In the genomic region with DNA sequence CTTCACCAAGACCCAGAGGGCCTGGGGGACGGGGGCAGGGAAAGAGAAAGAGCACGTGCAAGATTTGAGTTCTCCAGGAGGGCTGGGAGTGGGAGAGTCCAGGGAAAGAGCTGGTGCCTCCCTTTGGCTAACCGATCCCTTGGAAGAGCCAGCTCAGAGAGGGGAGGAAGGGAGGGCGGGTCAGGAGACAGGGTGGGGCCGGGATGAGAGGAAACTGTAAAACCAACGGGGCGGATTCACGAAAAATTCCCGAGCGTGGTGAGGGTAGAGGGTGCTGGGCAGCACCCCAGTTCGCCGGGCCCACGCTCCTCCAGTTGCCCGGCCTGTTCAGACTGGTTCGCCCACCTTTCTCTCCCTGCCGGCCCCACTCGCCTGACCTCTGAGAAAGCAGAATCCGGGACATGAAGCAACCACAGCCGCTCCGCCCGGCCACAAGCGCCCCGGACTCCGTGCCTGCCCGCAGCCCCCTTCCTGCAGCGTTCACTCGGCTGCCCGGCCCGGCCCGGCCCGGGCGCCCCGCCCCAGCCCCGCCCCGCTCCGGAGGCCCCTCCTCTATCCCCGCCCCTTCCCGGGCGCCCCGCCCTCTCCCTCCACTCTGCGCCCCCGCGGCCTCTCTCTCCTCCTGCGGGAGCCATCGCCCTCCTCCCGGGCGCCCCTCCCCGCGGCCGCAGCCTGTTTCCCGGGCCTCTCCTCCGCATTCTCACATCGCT, we compare ENCODE assay signal across 8 cellular contexts.
DNase-seq lines count a peak whose midpoint lies in the region; ATAC-seq, FAIRE-seq and TF ChIP-seq lines count a peak whose summit lies in the region.

No MANE protein-coding gene starts in this region.

- peak overlapping the region in 1 of 2 donors; percentile 58 for H3K9ac ChIP-seq in liver (ENCODE audit: low read depth in 1 of 2, low read length in 2 of 2)

- H3K9me3 ChIP-seq in liver (ENCODE audit: control insufficient read depth in 4 of 4, low read length in 3 of 4): no peaks in the 10 kb centered on the region

- H3K27ac ChIP-seq in liver (ENCODE audit: low read depth in 1 of 2, low read length in 2 of 2): peak overlapping the region; percentile 75 to 77

- peaks cover 0 to 15% (median 6%) of the 10 kb centered on the region in 4 donors for H3K4me1 ChIP-seq in liver (ENCODE audit: control insufficient read depth in 4 of 4, insufficient read depth in 4 of 4, low read length in 3 of 4)

- WGBS in liver: 4% methylated on average over 53 of the region's 53 CpGs

- no peaks in the 10 kb centered on the region for H3K27me3 ChIP-seq in liver (ENCODE audit: control insufficient read depth in 4 of 4, insufficient read depth in 4 of 4, low read length in 3 of 4)

- ATAC-seq in HG02943 (IDR thresholded peaks at IDR 0.05; ENCODE audit: low read depth, unreplicated experiment): peak; percentile 64
- ATAC-seq in GM18873 (IDR thresholded peaks at IDR 0.05; ENCODE audit: low FRiP score, unreplicated experiment): no peak

- TF ChIP-seq POLR2A in GM12891 (IDR thresholded peaks at IDR 0.05; ENCODE audit: low read depth, low read length): no peak

- H3K36me3 ChIP-seq in liver (ENCODE audit: control insufficient read depth in 4 of 4, insufficient read depth in 3 of 4, low read depth in 1 of 4, low read length in 3 of 4): no peaks in the 10 kb centered on the region

- DNase-seq in GM12891 (ENCODE audit: insufficient read length, low spot score) (peak; percentile 72), NCI-H2227 treated with DMSO at 0.1 percent for 48 hours (lab: John Stamatoyannopoulos, UW) (peak; percentile 71), dermis blood vessel endothelial cell (peak; percentile 47)
- DNase-seq in activated CD4-positive, alpha-beta T cell treated with anti-CD3 and anti-CD28 coated beads, Interleukin-2, amount 50 U/mL, for 4 hours: peak; percentile 44 to 45
- peak; percentile 61 to 68 for DNase-seq in stimulated activated CD4-positive, alpha-beta T cell treated with anti-CD3 and anti-CD28 coated beads, Interleukin-2, amount 100 ng/mL, for 48 hours

- no peak for FAIRE-seq in GM12891 (lab: Jason Lieb, UNC)

- H3K4me3 ChIP-seq in liver (ENCODE audit: low read depth in 1 of 3, low read length in 3 of 3): peak overlapping the region; percentile 56 to 65 (median 64)

- no peak for TF ChIP-seq CTCF in liver (IDR thresholded peaks at IDR 0.05; ENCODE audit: low read depth, low read length, missing input control)

- no peak for TF ChIP-seq RAD21 in liver (IDR thresholded peaks at IDR 0.05)

TF ChIP-seq in GM12891, 5 proteins besides CTCF, POLR2A, EP300 and RAD21:
- TF ChIP-seq SPI1 (IDR thresholded peaks at IDR 0.05; ENCODE audit: low read depth, low read length): no peak

TF ChIP-seq in liver, 16 proteins besides CTCF, POLR2A, EP300 and RAD21:
- TF ChIP-seq NR2F2 (IDR thresholded peaks at IDR 0.05): no peak
- peak; percentile 23 for TF ChIP-seq SP1 (IDR thresholded peaks at IDR 0.05)
